15 cellular contexts compared by ENCODE assay signal in the genomic region with DNA sequence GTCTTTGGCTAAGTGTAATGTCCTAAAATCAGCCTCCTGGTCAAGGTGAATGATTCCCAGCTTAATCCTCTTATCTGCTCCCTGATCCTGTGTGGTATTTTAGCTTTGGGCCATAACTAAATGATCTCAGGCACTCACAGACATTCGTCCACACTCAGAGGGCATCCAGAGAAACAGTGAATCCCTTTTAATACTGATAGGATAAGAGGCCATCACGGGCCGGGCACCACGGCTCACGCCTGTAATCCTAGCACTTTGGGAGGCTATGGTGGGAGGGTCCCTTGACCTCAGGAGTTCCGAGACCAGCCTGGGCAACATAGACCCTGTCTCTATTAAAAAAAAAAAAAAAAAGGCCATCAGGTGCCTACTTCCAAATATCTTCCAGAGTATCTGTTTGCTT. TPM values are rescaled to one million over a fixed set of nuclear protein-coding genes. Genes with fewer than 3 reads are reported as not detected.
DNase-seq lines count a peak whose midpoint lies in the region; ATAC-seq, FAIRE-seq and TF ChIP-seq lines count a peak whose summit lies in the region.
"Had no signal": no experiment of that assay in that cellular context is flagged by ENCODE, and none has a peak within 500 bp of the region (broad histone marks: within the 10 kb centered on the region; RNA-seq: fewer than 3 reads in every experiment).

No MANE protein-coding gene starts in this region.

- H3K36me3 ChIP-seq in BLaER1 treated with 17β-estradiol and CSF1 and Interleukin-3, amounts not matched to agents 10 nM and 100 nM: peaks cover 64 to 92% (median 80%) of the 10 kb centered on the region in 11 experiments
- H3K36me3 ChIP-seq in Loucy (ENCODE audit: insufficient read depth, low read length) (peaks cover 38% of the 10 kb centered on the region), endothelial cell of umbilical vein (ENCODE audit: control insufficient read depth in 2 of 2, extremely low read depth in 1 of 2, insufficient read depth in 2 of 2, low read length in 2 of 2) (peaks cover 7 to 16% of the 10 kb centered on the region in 2 experiments), gastrocnemius medialis (peaks cover 0 to 25% of the 10 kb centered on the region in 2 donors)

- CTCF ChIA-PET in endothelial cell of umbilical vein (lab: Charles Lee): interaction anchor here (1.2 to 1.5 kb wide), 2 partner anchors 12 to 723 kb away, joined by 3 read pairs; no protein-coding TSS in a partner anchor

- no peaks in the 10 kb centered on the region for H3K9me1 ChIP-seq in endothelial cell of umbilical vein (replicated peaks; ENCODE audit: control insufficient read depth, extremely low read depth, insufficient read depth, low read length)

- H3K27ac ChIP-seq in BLaER1 treated with 17β-estradiol and CSF1 and Interleukin-3, amounts not matched to agents 10 nM and 100 nM: peak overlapping the region; percentile 27 to 99 (median 90); a peak in 21 of 22 replicates
- H3K27ac ChIP-seq in endothelial cell of umbilical vein (ENCODE audit: insufficient read depth, low read depth, low read length) (peak overlapping the region; percentile 97), gastrocnemius medialis (peak overlapping the region; percentile 53 to 65 (median 60))

- TF ChIP-seq CTCF in Loucy (conservative IDR thresholded peaks at IDR 0.05; ENCODE audit: low read length) (no peak), endothelial cell of umbilical vein (IDR thresholded peaks at IDR 0.05; ENCODE audit: extremely low read depth in 1 of 2, insufficient read depth in 1 of 2, low read depth in 1 of 2, low read length in 2 of 2) (no peak), gastrocnemius medialis (IDR thresholded peaks at IDR 0.05 in 4 of 5, conservative IDR thresholded peaks at IDR 0.05 in 1 of 5) (no peak)

- H3K27me3 ChIP-seq in BLaER1 treated with 17β-estradiol and CSF1 and Interleukin-3, amounts not matched to agents 10 nM and 100 nM: no peaks in the 10 kb centered on the region
- H3K27me3 ChIP-seq in Loucy (ENCODE audit: insufficient read depth, low read length, poor library complexity, severe bottlenecking) (no peaks in the 10 kb centered on the region), endothelial cell of umbilical vein (ENCODE audit: control insufficient read depth in 2 of 2, insufficient read depth in 2 of 2, low read length in 2 of 2) (no peaks in the 10 kb centered on the region), gastrocnemius medialis (no peaks in the 10 kb centered on the region)

- intact Hi-C loops in endothelial cell of umbilical vein (cut with micrococcal nuclease) (loop anchor here (10.0 kb wide), 1 partner anchor 1537 kb away; no protein-coding TSS in a partner anchor), gastrocnemius medialis (cut with DNase I; ENCODE audit: low total_unique reads) (no loop called here)

- in situ Hi-C loops in gastrocnemius medialis (cut with MboI; ENCODE audit: low sequenced_read_pairs in 4 of 4): loop anchor here in 3 of 4 donors (25.0 kb wide), 4 partner anchors 460 to 710 kb away; a partner anchor contains a TSS

- H3K79me2 ChIP-seq in Loucy (ENCODE audit: insufficient read depth, low read length) (peaks cover 89% of the 10 kb centered on the region), endothelial cell of umbilical vein (ENCODE audit: control insufficient read depth, insufficient read depth, low read length) (peaks cover 23% of the 10 kb centered on the region)

- H4K20me1 ChIP-seq in BLaER1 treated with 17β-estradiol and CSF1 and Interleukin-3, amounts not matched to agents 10 nM and 100 nM: peaks cover 0 to 56% (median 3%) of the 10 kb centered on the region in 11 experiments; a peak in 10 of 22 replicates
- H4K20me1 ChIP-seq in Loucy (ENCODE audit: insufficient read depth, low read length, poor library complexity, severe bottlenecking) (peaks cover 57% of the 10 kb centered on the region), endothelial cell of umbilical vein (replicated peaks; ENCODE audit: control insufficient read depth, extremely low read depth, insufficient read depth, low read length) (no peaks in the 10 kb centered on the region)

- no peaks in the 10 kb centered on the region for H3K9me2 ChIP-seq in Loucy (replicated peaks; ENCODE audit: low read depth, low read length)

- no peaks in the 10 kb centered on the region for H3K9me3 ChIP-seq in BLaER1 treated with 17β-estradiol and CSF1 and Interleukin-3, amounts not matched to agents 10 nM and 100 nM (replicated peaks in 1 of 11)
- H3K9me3 ChIP-seq in Loucy (ENCODE audit: insufficient read depth, low read depth, low read length): no peaks in the 10 kb centered on the region
- H3K9me3 ChIP-seq in endothelial cell of umbilical vein (replicated peaks; ENCODE audit: control insufficient read depth, insufficient read depth, low read length): no peaks in the 10 kb centered on the region
- no peaks in the 10 kb centered on the region for H3K9me3 ChIP-seq in gastrocnemius medialis

- H2AFZ ChIP-seq in Loucy (ENCODE audit: low read length) (no peak overlapping the region), endothelial cell of umbilical vein (ENCODE audit: low read depth, low read length) (no peak overlapping the region)

- DNase-seq in endothelial cell of umbilical vein (ENCODE audit: low read depth, low spot score) (no peak), gastrocnemius medialis (no peak), SHP77 (lab: John Stamatoyannopoulos, UW) (no peak), KG1 (lab: John Stamatoyannopoulos, UW) (no peak), anterior cingulate cortex (lab: John Stamatoyannopoulos, UW) (no peak)
- DNase-seq: activated CD4-positive, alpha-beta T cell treated with anti-CD3 and anti-CD28 coated beads for 4 hours; NCI-H226; Right ventricle myocardium superior; stimulated activated naive CD8-positive, alpha-beta T cell treated with anti-CD3 and anti-CD28 coated beads, Interleukin-15, Interleukin-2, amounts not matched to agents 100 U/mL and 50 U/mL, for 24 hours had no signal

- dilution Hi-C loops in endothelial cell of umbilical vein (cut with MboI; ENCODE audit: extremely low pct_ligation_motif_present, low sequenced_read_pairs): no loop called here

- FAIRE-seq in endothelial cell of umbilical vein (lab: Jason Lieb, UNC): no peak
- FAIRE-seq: bronchial epithelial cell had no signal

- POLR2A ChIA-PET in endothelial cell of umbilical vein (lab: Charles Lee): interaction anchor here (1.5 kb wide), 1 partner anchor 109 kb away, joined by 4 read pairs; a partner anchor contains a TSS

- peak overlapping the region; percentile 50 to 86 (median 79); a peak in 21 of 22 replicates for H3K9ac ChIP-seq in BLaER1 treated with 17β-estradiol and CSF1 and Interleukin-3, amounts not matched to agents 10 nM and 100 nM
- peak overlapping the region; percentile 32 for H3K9ac ChIP-seq in Loucy (ENCODE audit: low read depth, low read length, poor library complexity, severe bottlenecking)
- peak overlapping the region; percentile 61 for H3K9ac ChIP-seq in endothelial cell of umbilical vein (replicated peaks; ENCODE audit: extremely low read depth, insufficient read depth, low read length)

- BruUV-seq in endothelial cell of umbilical vein (replicated peaks; lab: Mats Ljungman, UMichigan): TSS peak; percentile 70

- peaks cover 13% of the 10 kb centered on the region; the same call in 1 of the 2 replicates for H3F3A ChIP-seq in Loucy (ENCODE audit: low read depth)

- H3K4me3 ChIP-seq in BLaER1 treated with 17β-estradiol and CSF1 and Interleukin-3, amounts not matched to agents 10 nM and 100 nM: peak overlapping the region in 2 of 10 experiments; percentile 3 to 20; a peak in 2 of 20 replicates
- peak overlapping the region; percentile 52 for H3K4me3 ChIP-seq in Loucy (ENCODE audit: low read length, poor library complexity, severe bottlenecking)
- no peak overlapping the region for H3K4me3 ChIP-seq in endothelial cell of umbilical vein (replicated peaks in 1 of 3; ENCODE audit: insufficient read depth in 1 of 3, low read depth in 1 of 3, low read length in 3 of 3)
- H3K4me3 ChIP-seq in gastrocnemius medialis: no peak overlapping the region

- no peak for TF ChIP-seq POLR2A in endothelial cell of umbilical vein (IDR thresholded peaks at IDR 0.05; ENCODE audit: low read depth, low read length)
- TF ChIP-seq POLR2A in gastrocnemius medialis (IDR thresholded peaks at IDR 0.05): no peak

- ATAC-seq in gastrocnemius medialis (no peak), GM21528 (IDR thresholded peaks at IDR 0.05; ENCODE audit: low FRiP score, unreplicated experiment) (no peak)
- ATAC-seq: stimulated activated naive CD8-positive, alpha-beta T cell treated with anti-CD3 and anti-CD28 coated beads, Interleukin-15, Interleukin-2, amounts not matched to agents 100 U/mL and 50 U/mL, for 24 hours had no signal

- H3K4me1 ChIP-seq in BLaER1 treated with 17β-estradiol and CSF1 and Interleukin-3, amounts not matched to agents 10 nM and 100 nM: peaks cover 37 to 90% (median 75%) of the 10 kb centered on the region in 10 experiments
- H3K4me1 ChIP-seq in Loucy (ENCODE audit: insufficient read depth, low read length, poor library complexity, severe bottlenecking): peaks cover 59% of the 10 kb centered on the region
- peaks cover 66% of the 10 kb centered on the region for H3K4me1 ChIP-seq in endothelial cell of umbilical vein (ENCODE audit: control insufficient read depth, extremely low read depth, insufficient read depth, low read length)
- peaks cover 19 to 33% of the 10 kb centered on the region in 2 donors for H3K4me1 ChIP-seq in gastrocnemius medialis

- H3K4me2 ChIP-seq in BLaER1 treated with 17β-estradiol and CSF1 and Interleukin-3, amounts not matched to agents 10 nM and 100 nM: peak overlapping the region; percentile 56 to 85 (median 76)
- peak overlapping the region; percentile 71 for H3K4me2 ChIP-seq in Loucy (ENCODE audit: low read depth, low read length, poor library complexity, severe bottlenecking)
- peak overlapping the region; percentile 7 for H3K4me2 ChIP-seq in endothelial cell of umbilical vein (ENCODE audit: insufficient read depth, low read length)

RNA-seq across cellular contexts. Expression of a gene that starts 6.3 kb away (rescaled TPM):
- total RNA-seq in endothelial cell of umbilical vein: 43.2 and 43.4 TPM in 2 replicates
- polyA plus RNA-seq in endothelial cell of umbilical vein: 15.2 and 20.4 TPM in 2 replicates
- 24.1 and 25.1 TPM in 2 replicates for polyA plus RNA-seq in endothelial cell of umbilical vein (2011; cell fraction: cytosol; rRNA removed)
- polyA plus RNA-seq in endothelial cell of umbilical vein (2011; cell fraction: nucleus; rRNA removed): 19.0 and 19.4 TPM in 2 replicates
- polyA plus RNA-seq in endothelial cell of umbilical vein (2012): 35.8 and 41.1 TPM in 2 replicates
- 45.3 and 46.9 TPM in 2 replicates for polyA minus RNA-seq in endothelial cell of umbilical vein
- 30.2 TPM for polyA minus RNA-seq in endothelial cell of umbilical vein (2011; cell fraction: cytosol; rRNA and poly(A)+ RNA removed)
- 10.3 and 11.5 TPM in 2 replicates for polyA minus RNA-seq in endothelial cell of umbilical vein (2011; cell fraction: nucleus; rRNA and poly(A)+ RNA removed)
- total RNA-seq in gastrocnemius medialis: 10 to 100 TPM in 1 of 4 donors, 1 to 10 TPM in 3; 3.3 to 10.7 (median 5.6) TPM

RNA-seq across cellular contexts. Expression of a gene that starts 22.1 kb away (rescaled TPM):
- total RNA-seq in endothelial cell of umbilical vein (not detected in 2 replicates), gastrocnemius medialis (not detected)
- polyA plus RNA-seq in endothelial cell of umbilical vein: not detected in 2 replicates
- not detected in 2 replicates for polyA plus RNA-seq in endothelial cell of umbilical vein (2011; cell fraction: cytosol; rRNA removed)
- not detected in 2 replicates for polyA plus RNA-seq in endothelial cell of umbilical vein (2011; cell fraction: nucleus; rRNA removed)
- polyA plus RNA-seq in endothelial cell of umbilical vein (2012): not detected in 2 replicates
- not detected in 2 replicates for polyA minus RNA-seq in endothelial cell of umbilical vein
- not detected for polyA minus RNA-seq in endothelial cell of umbilical vein (2011; cell fraction: cytosol; rRNA and poly(A)+ RNA removed)
- not detected in 2 replicates for polyA minus RNA-seq in endothelial cell of umbilical vein (2011; cell fraction: nucleus; rRNA and poly(A)+ RNA removed)
- total RNA-seq: bronchial epithelial cell, myocyte, progenitor cell of endocrine pancreas, Right ventricle myocardium superior had no signal

RNA-seq across cellular contexts. Expression of a gene that starts 33.3 kb away (rescaled TPM):
- total RNA-seq in endothelial cell of umbilical vein (not detected in 2 replicates), gastrocnemius medialis (not detected)
- polyA plus RNA-seq in endothelial cell of umbilical vein: not detected in 2 replicates
- polyA plus RNA-seq in endothelial cell of umbilical vein (2011; cell fraction: cytosol; rRNA removed): not detected in 2 replicates
- polyA plus RNA-seq in endothelial cell of umbilical vein (2011; cell fraction: nucleus; rRNA removed): not detected in 2 replicates
- not detected in 2 replicates for polyA plus RNA-seq in endothelial cell of umbilical vein (2012)
- not detected in 2 replicates for polyA minus RNA-seq in endothelial cell of umbilical vein
- polyA minus RNA-seq in endothelial cell of umbilical vein (2011; cell fraction: cytosol; rRNA and poly(A)+ RNA removed): not detected
- polyA minus RNA-seq in endothelial cell of umbilical vein (2011; cell fraction: nucleus; rRNA and poly(A)+ RNA removed): not detected in 2 replicates
- total RNA-seq: bronchial epithelial cell, myocyte, progenitor cell of endocrine pancreas, Right ventricle myocardium superior had no signal

Comparison
In these comparisons a context has a peak if more than half of its experiments do, and no peak if none do; other contexts are left out.
1. H3K4me2 ChIP-seq: peak in every context shown above with its lines; median percentile 76 in BLaER1 treated with 17β-estradiol and CSF1 and Interleukin-3, amounts not matched to agents 10 nM and 100 nM; 71 in Loucy; 7 in endothelial cell of umbilical vein.